8 cellular contexts compared by ENCODE assay signal in genomic region chr10:31927597-31928530, GRCh38. TPM values are rescaled to one million over a fixed set of nuclear protein-coding genes. Genes with fewer than 3 reads are reported as not detected.
A peak's percentile ranks its signal among the peaks of the same experiment; 100 is the strongest.
DNase-seq lines count a peak whose midpoint lies in the region; ATAC-seq, FAIRE-seq and TF ChIP-seq lines count a peak whose summit lies in the region.

No MANE protein-coding gene starts in this region.

- peaks cover 17% of the 10 kb centered on the region for H3K27me3 ChIP-seq in ectodermal cell (ENCODE audit: control insufficient read depth, insufficient read depth, low read length, poor library complexity, severe bottlenecking)

- intact Hi-C loops in lower leg skin (cut with DNase I; ENCODE audit: low total_unique reads) = no loop called here

- no peaks in the 10 kb centered on the region for H3K36me3 ChIP-seq in ectodermal cell (ENCODE audit: control insufficient read depth, insufficient read depth, low read length)

- no peak for TF ChIP-seq POLR2A in lower leg skin (IDR thresholded peaks at IDR 0.05)

- peak; percentile 58 for FAIRE-seq in GM18507 (lab: Jason Lieb, UNC)

- TF ChIP-seq CTCF in 22Rv1 (IDR thresholded peaks at IDR 0.05) (peak; percentile 41), lower leg skin (IDR thresholded peaks at IDR 0.05) (no peak)

- DNase-seq in GM18507 (ENCODE audit: extremely low spot score, insufficient read length, low read depth) (no peak), NCI-H345 (lab: John Stamatoyannopoulos, UW) (peak; percentile 61), lower leg skin (ENCODE audit: low spot score in 2 of 2) (peak; percentile 37 to 92)
- DNase-seq in activated CD4-positive, alpha-beta T cell treated with anti-CD3 and anti-CD28 coated beads, Interleukin-2, amount 50 U/mL, for 24 hours (ENCODE audit: low read depth in 1 of 2, low spot score in 1 of 2) = peak; percentile 16 to 26
- peak; percentile 30 for DNase-seq in stimulated activated CD8-positive, alpha-beta memory T cell treated with anti-CD3 and anti-CD28 coated beads, Interleukin-12 subunit alpha, Interleukin-12 subunit beta, amount 100 ng/mL, for 1 hour (ENCODE audit: low read depth)

- 0% methylated on average over 64 of the region's 64 CpGs for WGBS in ectodermal cell, 2 experiments
- WGBS in lower leg skin, 2 donors = 0% methylated on average over 38 to 45 of the region's 64 CpGs

- H3K27ac ChIP-seq in 22Rv1 (peak overlapping the region; percentile 82), ectodermal cell (ENCODE audit: insufficient read depth, low read depth, low read length, poor library complexity, severe bottlenecking) (peak overlapping the region; percentile 97)

- H3K4me1 ChIP-seq in ectodermal cell (ENCODE audit: control insufficient read depth, insufficient read depth, low read length) = peaks cover 3% of the 10 kb centered on the region

- no peaks in the 10 kb centered on the region for H3K9me3 ChIP-seq in ectodermal cell (ENCODE audit: control insufficient read depth, low read length)

- peak; percentile 42 for ATAC-seq in HG03025 (IDR thresholded peaks at IDR 0.05; ENCODE audit: low FRiP score, unreplicated experiment)

- peak overlapping the region; percentile 79 for H3K4me3 ChIP-seq in ectodermal cell (ENCODE audit: insufficient read depth, low read depth, low read length)
- peak overlapping the region; percentile 96 for H3K4me3 ChIP-seq in lower leg skin (ENCODE audit: low read depth, poor library complexity, severe bottlenecking)

RNA-seq across cellular contexts. Expression of gene ARHGAP12, which starts 0.8 kb away (rescaled TPM):
- polyA plus RNA-seq in ectodermal cell (2013, experiment 1 of 4) = 24.7 TPM
- 29.5 TPM for polyA plus RNA-seq in ectodermal cell (2013, experiment 2 of 4)
- 21.3 TPM for polyA plus RNA-seq in ectodermal cell (2013, experiment 3 of 4)
- 24.2 TPM for polyA plus RNA-seq in ectodermal cell (2013, experiment 4 of 4)
- total RNA-seq in lower leg skin = 10 to 100 TPM; 29.9 to 35.2 (median 31.4) TPM
